24 cellular contexts compared by ENCODE assay signal in the genomic region with DNA sequence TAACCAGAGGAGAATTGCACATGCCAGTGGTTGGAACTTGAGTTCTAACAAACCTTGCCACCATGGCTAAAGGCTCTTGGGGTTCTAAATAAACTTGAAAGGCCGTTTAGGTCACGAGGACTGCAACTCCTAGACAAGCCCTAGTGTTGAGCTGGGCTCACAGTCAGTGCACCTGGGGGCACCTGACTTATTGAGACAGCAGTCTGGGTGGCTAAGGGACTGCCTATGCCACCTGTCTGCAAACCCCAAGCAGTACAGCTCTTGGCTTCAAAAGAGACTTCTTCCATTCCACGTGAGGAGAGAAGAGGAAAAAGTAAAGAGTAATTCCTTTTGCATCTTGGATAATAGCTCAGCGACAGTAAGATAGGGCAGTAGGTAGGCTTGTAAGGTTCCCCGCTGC.
"Had no signal": no experiment of that assay in that cellular context is flagged by ENCODE, and none has a peak within 500 bp of the region (broad histone marks: within the 10 kb centered on the region; RNA-seq: fewer than 3 reads in every experiment).

No MANE protein-coding gene starts in this region.

- H3K4me3 Mint-ChIP-seq: naive thymus-derived CD4-positive, alpha-beta T cell; natural killer cell treated with Interleukin-12 subunit alpha and Interleukin-12 subunit beta and Interleukin-15 and Interleukin-18, amount 100 ng/mL, for 72 hours; stimulated activated naive B cell treated with anti-CD40 and anti-IgM and Interleukin-4, amounts not matched to agents 10 μg/mL and 1 μg/mL and 100 μg/mL, for 72 hours had no signal

- H3K36me3 ChIP-seq: left ventricle myocardium inferior, ovary, right atrium auricular region, stomach, thyroid gland, transverse colon, upper lobe of left lung, vagina had no signal

- H3K27ac Mint-ChIP-seq: naive thymus-derived CD4-positive, alpha-beta T cell; natural killer cell treated with Interleukin-12 subunit alpha and Interleukin-12 subunit beta and Interleukin-15 and Interleukin-18, amount 100 ng/mL, for 72 hours; progenitor cell of endocrine pancreas; stimulated activated naive B cell treated with anti-CD40 and anti-IgM and Interleukin-4, amounts not matched to agents 10 μg/mL and 1 μg/mL and 100 μg/mL, for 72 hours had no signal

- H3K27me3 Mint-ChIP-seq: naive thymus-derived CD4-positive, alpha-beta T cell; natural killer cell treated with Interleukin-12 subunit alpha and Interleukin-12 subunit beta and Interleukin-15 and Interleukin-18, amount 100 ng/mL, for 72 hours; progenitor cell of endocrine pancreas; stimulated activated naive B cell treated with anti-CD40 and anti-IgM and Interleukin-4, amounts not matched to agents 10 μg/mL and 1 μg/mL and 100 μg/mL, for 72 hours had no signal

- H3K27ac ChIP-seq: left ventricle myocardium inferior, ovary, right atrium auricular region, skin epidermis, stomach, testis, thyroid gland, transverse colon, upper lobe of left lung, vagina had no signal

- H3K9me3 ChIP-seq: mucosa of descending colon, ovary, right atrium auricular region, testis, thyroid gland, transverse colon, vagina had no signal

- H3K4me1 ChIP-seq: left ventricle myocardium inferior, right atrium auricular region, stomach, testis, thyroid gland, transverse colon, upper lobe of left lung, vagina had no signal

- H3K4me1 Mint-ChIP-seq: naive thymus-derived CD4-positive, alpha-beta T cell; stimulated activated naive B cell treated with anti-CD40 and anti-IgM and Interleukin-4, amounts not matched to agents 10 μg/mL and 1 μg/mL and 100 μg/mL, for 72 hours had no signal

- H3K27me3 ChIP-seq: ovary, right atrium auricular region, testis, thyroid gland, transverse colon, upper lobe of left lung, vagina had no signal

- ATAC-seq: mucosa of descending colon; naive thymus-derived CD4-positive, alpha-beta T cell; natural killer cell treated with Interleukin-12 subunit alpha and Interleukin-12 subunit beta and Interleukin-15 and Interleukin-18, amount 100 ng/mL, for 72 hours; sciatic nerve; stimulated activated naive CD8-positive, alpha-beta T cell treated with anti-CD3 and anti-CD28 coated beads, Interleukin-15, Interleukin-2, amounts not matched to agents 100 U/mL and 50 U/mL, for 24 hours had no signal

- H3K4me3 ChIP-seq: left ventricle myocardium inferior, lung, mucosa of descending colon, ovary, right atrium auricular region, skin epidermis, stomach, testis, thyroid gland, transverse colon, upper lobe of left lung, vagina had no signal

- H3K36me3 Mint-ChIP-seq: naive thymus-derived CD4-positive, alpha-beta T cell; stimulated activated naive B cell treated with anti-CD40 and anti-IgM and Interleukin-4, amounts not matched to agents 10 μg/mL and 1 μg/mL and 100 μg/mL, for 72 hours had no signal

- DNase-seq: islet precursor cell; left ventricle myocardium inferior; midbrain; mucosa of descending colon; naive thymus-derived CD4-positive, alpha-beta T cell; ovary; stimulated activated CD4-positive, alpha-beta T cell treated with anti-CD3 and anti-CD28 coated beads, Interleukin-12 subunit alpha, Interleukin-12 subunit beta, amount 100 ng/mL, for 4 hours; stimulated activated CD4-positive, alpha-beta T cell treated with anti-CD3 and anti-CD28 coated beads, Interleukin-15, amount 100 ng/mL, for 24 hours; stimulated activated CD4-positive, alpha-beta T cell treated with anti-CD3 and anti-CD28 coated beads, Interleukin-2, amount 100 ng/mL, for 24 hours; stimulated activated CD4-positive, alpha-beta T cell treated with anti-CD3 and anti-CD28 coated beads, Interleukin-4, amount 100 ng/mL, for 1 hour; stimulated activated naive B cell treated with anti-CD40 and anti-IgM and Interleukin-4, amounts not matched to agents 10 μg/mL and 1 μg/mL and 100 μg/mL, for 72 hours; stimulated activated naive CD8-positive, alpha-beta T cell treated with anti-CD3 and anti-CD28 coated beads, Interleukin-15, Interleukin-2, amounts not matched to agents 100 U/mL and 50 U/mL, for 24 hours; stomach; testis; thyroid gland; transverse colon; upper lobe of left lung had no signal
